Comparison of ENCODE assay signal across 1 cellular context in genomic region chr10:73394325-73394724, GRCh38. TPM values are rescaled to one million over a fixed set of nuclear protein-coding genes. Genes with fewer than 3 reads are reported as not detected.
"Had no signal": no experiment of that assay in that cellular context is flagged by ENCODE, and none has a peak within 500 bp of the region (broad histone marks: within the 10 kb centered on the region; RNA-seq: fewer than 3 reads in every experiment).

No MANE protein-coding gene starts in this region.

RNA-seq across cellular contexts. Expression of gene CFAP70, which starts 35.7 kb away (rescaled TPM):
- total RNA-seq: HT-29 had no signal
